14 cellular contexts compared by ENCODE assay signal in genomic region chr2:95062247-95062646, GRCh38. TPM values are rescaled to one million over a fixed set of nuclear protein-coding genes. Genes with fewer than 3 reads are reported as not detected.
DNase-seq lines count a peak whose midpoint lies in the region; ATAC-seq and TF ChIP-seq lines count a peak whose summit lies in the region.
"Had no signal": no experiment of that assay in that cellular context is flagged by ENCODE, and none has a peak within 500 bp of the region (broad histone marks: within the 10 kb centered on the region; RNA-seq: fewer than 3 reads in every experiment).

No MANE protein-coding gene starts in this region.

- DNase-seq in CD4-positive, alpha-beta memory T cell, result no peak
- DNase-seq in activated naive CD8-positive, alpha-beta T cell treated with anti-CD3 and anti-CD28 coated beads, Interleukin-2, amount 10 ng/mL, durations not matched to agents 7 days and 5 days, result no peak
- DNase-seq: amygdala, left cardiac atrium, T-helper 9 cell had no signal

- POLR2A ChIA-PET in CD4-positive, alpha-beta memory T cell (lab: Charles Lee; ENCODE audit: partially characterized antibody), result interaction anchor here (0.5 to 17.6 kb wide), 11 partner anchors 8 to 103 kb away, joined by 3 to 225 read pairs (median 4); partner anchors contain the start of genes MAL and MRPS5
- POLR2A ChIA-PET in activated naive CD8-positive, alpha-beta T cell treated with anti-CD3 and anti-CD28 coated beads, Interleukin-2, amount 10 ng/mL, durations not matched to agents 7 days and 5 days (lab: Charles Lee), result interaction anchor here (0.7 to 9.3 kb wide), 8 partner anchors 9 to 40 kb away, joined by 3 to 124 read pairs (median 6); partner anchors contain the start of gene MAL

- H3K27me3 ChIP-seq in CD4-positive, alpha-beta memory T cell (ENCODE audit: insufficient read depth, low read length), result no peaks in the 10 kb centered on the region
- H3K27me3 ChIP-seq: upper lobe of left lung had no signal

- H3K4me1 Mint-ChIP-seq in CD4-positive, alpha-beta memory T cell, result peaks cover 17 to 37% (median 29%) of the 10 kb centered on the region in 4 donors
- peaks cover 30% of the 10 kb centered on the region for H3K4me1 Mint-ChIP-seq in activated naive CD8-positive, alpha-beta T cell treated with anti-CD3 and anti-CD28 coated beads, Interleukin-2, amount 10 ng/mL, durations not matched to agents 7 days and 5 days
- peaks cover 40% of the 10 kb centered on the region for H3K4me1 Mint-ChIP-seq in nephron

- intact Hi-C loops in CD4-positive, alpha-beta memory T cell (cut with micrococcal nuclease), result loop anchor here (2.0 kb wide), 1 partner anchor 15 kb away; no protein-coding TSS in a partner anchor

- TF ChIP-seq CTCF in nephron (IDR thresholded peaks at IDR 0.05; ENCODE audit: unreplicated experiment in 3 of 3), result no peak

- CTCF ChIA-PET in CD4-positive, alpha-beta memory T cell (lab: Charles Lee; ENCODE audit: partially characterized antibody), result interaction anchor here (1.3 to 9.8 kb wide), 7 partner anchors 9 to 76 kb away, joined by 3 to 153 read pairs (median 8); partner anchors contain the start of gene MAL

- H3K4me3 Mint-ChIP-seq in CD4-positive, alpha-beta memory T cell, result peak overlapping the region in 7 of 8 donors; percentile 37 to 79 (median 65)
- H3K4me3 Mint-ChIP-seq in activated naive CD8-positive, alpha-beta T cell treated with anti-CD3 and anti-CD28 coated beads, Interleukin-2, amount 10 ng/mL, durations not matched to agents 7 days and 5 days, result peak overlapping the region; percentile 45
- H3K4me3 Mint-ChIP-seq in nephron, result no peak overlapping the region
- H3K4me3 Mint-ChIP-seq: dendritic cell treated with granulocyte-macrophage colony-stimulating factor and Interleukin-4, amounts not matched to agents 40 ng/mL and 50 ng/mL, for 4 days had no signal

- no peaks in the 10 kb centered on the region for H3K9me3 Mint-ChIP-seq in CD4-positive, alpha-beta memory T cell
- H3K9me3 Mint-ChIP-seq in activated naive CD8-positive, alpha-beta T cell treated with anti-CD3 and anti-CD28 coated beads, Interleukin-2, amount 10 ng/mL, durations not matched to agents 7 days and 5 days, result no peaks in the 10 kb centered on the region
- no peaks in the 10 kb centered on the region for H3K9me3 Mint-ChIP-seq in nephron
- H3K9me3 Mint-ChIP-seq: dendritic cell treated with granulocyte-macrophage colony-stimulating factor and Interleukin-4, amounts not matched to agents 40 ng/mL and 50 ng/mL, for 4 days had no signal

- no peaks in the 10 kb centered on the region for H3K36me3 ChIP-seq in CD4-positive, alpha-beta memory T cell (ENCODE audit: insufficient read depth, low read length)
- H3K36me3 ChIP-seq: upper lobe of left lung had no signal

- peak overlapping the region; percentile 14 to 96 (median 83) for H3K27ac Mint-ChIP-seq in CD4-positive, alpha-beta memory T cell
- peak overlapping the region; percentile 86 for H3K27ac Mint-ChIP-seq in activated naive CD8-positive, alpha-beta T cell treated with anti-CD3 and anti-CD28 coated beads, Interleukin-2, amount 10 ng/mL, durations not matched to agents 7 days and 5 days
- peak overlapping the region; percentile 66 to 90 (median 72) for H3K27ac Mint-ChIP-seq in nephron
- H3K27ac Mint-ChIP-seq: dendritic cell treated with granulocyte-macrophage colony-stimulating factor and Interleukin-4, amounts not matched to agents 40 ng/mL and 50 ng/mL, for 4 days had no signal

- H3K27ac ChIP-seq in CD4-positive, alpha-beta memory T cell (ENCODE audit: low read depth, low read length), result peak overlapping the region; percentile 12
- H3K27ac ChIP-seq: upper lobe of left lung had no signal

- H3K9me3 ChIP-seq in CD4-positive, alpha-beta memory T cell (ENCODE audit: control insufficient read depth in 1 of 2, low read length in 2 of 2), result no peaks in the 10 kb centered on the region
- H3K9me3 ChIP-seq: upper lobe of left lung had no signal

- ATAC-seq in GM18511 (IDR thresholded peaks at IDR 0.05; ENCODE audit: unreplicated experiment), result peak; percentile 2
- peak; percentile 2 for ATAC-seq in activated naive CD8-positive, alpha-beta T cell treated with anti-CD3 and anti-CD28 coated beads, Interleukin-2, amount 10 ng/mL, durations not matched to agents 7 days and 5 days (ENCODE audit: low read depth)
- no peak for ATAC-seq in HG02678 (IDR thresholded peaks at IDR 0.05; ENCODE audit: unreplicated experiment)
- no peak for ATAC-seq in GM21423 (IDR thresholded peaks at IDR 0.05; ENCODE audit: unreplicated experiment)
- no peak for ATAC-seq in HG02970 (IDR thresholded peaks at IDR 0.05; ENCODE audit: low FRiP score, unreplicated experiment)
- ATAC-seq: left cardiac atrium had no signal

- no peak overlapping the region for H3K4me3 ChIP-seq in CD4-positive, alpha-beta memory T cell (ENCODE audit: low read length in 2 of 2)
- H3K4me3 ChIP-seq: upper lobe of left lung had no signal

- no peaks in the 10 kb centered on the region for H3K36me3 Mint-ChIP-seq in CD4-positive, alpha-beta memory T cell
- H3K36me3 Mint-ChIP-seq in activated naive CD8-positive, alpha-beta T cell treated with anti-CD3 and anti-CD28 coated beads, Interleukin-2, amount 10 ng/mL, durations not matched to agents 7 days and 5 days, result no peaks in the 10 kb centered on the region
- no peaks in the 10 kb centered on the region for H3K36me3 Mint-ChIP-seq in nephron (ENCODE audit: low read depth)

- H3K27me3 Mint-ChIP-seq in CD4-positive, alpha-beta memory T cell, result no peaks in the 10 kb centered on the region
- no peaks in the 10 kb centered on the region for H3K27me3 Mint-ChIP-seq in activated naive CD8-positive, alpha-beta T cell treated with anti-CD3 and anti-CD28 coated beads, Interleukin-2, amount 10 ng/mL, durations not matched to agents 7 days and 5 days
- H3K27me3 Mint-ChIP-seq in nephron (ENCODE audit: low read depth), result no peaks in the 10 kb centered on the region
- H3K27me3 Mint-ChIP-seq: dendritic cell treated with granulocyte-macrophage colony-stimulating factor and Interleukin-4, amounts not matched to agents 40 ng/mL and 50 ng/mL, for 4 days had no signal

- peaks cover 30% of the 10 kb centered on the region for H3K4me1 ChIP-seq in CD4-positive, alpha-beta memory T cell (ENCODE audit: insufficient read depth, low read length)
- H3K4me1 ChIP-seq: upper lobe of left lung had no signal

RNA-seq across cellular contexts. Expression of gene MAL, which starts 36.7 kb away (rescaled TPM):
- total RNA-seq in CD4-positive, alpha-beta memory T cell, result 100 to 1,000 TPM; 108 to 113 TPM
- 100 to 1,000 TPM; 271 to 274 TPM for polyA plus RNA-seq in CD4-positive, alpha-beta memory T cell
- 100 to 1,000 TPM; 174 to 184 TPM for total RNA-seq in activated naive CD8-positive, alpha-beta T cell treated with anti-CD3 and anti-CD28 coated beads, Interleukin-2, amount 10 ng/mL, durations not matched to agents 7 days and 5 days
- total RNA-seq: fibroblast of lung, pulmonary artery endothelial cell had no signal
- polyA plus RNA-seq: fibroblast of lung had no signal

RNA-seq across cellular contexts. Expression of gene MRPS5, which starts 59.4 kb away (rescaled TPM):
- total RNA-seq in CD4-positive, alpha-beta memory T cell, result 10 to 100 TPM; 66.0 to 70.6 TPM
- 10 to 100 TPM; 43.4 to 51.1 TPM for polyA plus RNA-seq in CD4-positive, alpha-beta memory T cell
- 10 to 100 TPM; 75.2 to 79.3 TPM for total RNA-seq in activated naive CD8-positive, alpha-beta T cell treated with anti-CD3 and anti-CD28 coated beads, Interleukin-2, amount 10 ng/mL, durations not matched to agents 7 days and 5 days

Comparison
In these comparisons a context has a peak if more than half of its experiments do, and no peak if none do; other contexts are left out.
1. H3K4me3 Mint-ChIP-seq: peak in CD4-positive, alpha-beta memory T cell (7 of 8) and activated naive CD8-positive, alpha-beta T cell treated with anti-CD3 and anti-CD28 coated beads, Interleukin-2, amount 10 ng/mL, durations not matched to agents 7 days and 5 days (single experiment); none in nephron (0 of 3).
2. ATAC-seq: peak in GM18511 (single experiment) and activated naive CD8-positive, alpha-beta T cell treated with anti-CD3 and anti-CD28 coated beads, Interleukin-2, amount 10 ng/mL, durations not matched to agents 7 days and 5 days (single experiment); none in HG02678 (single experiment), GM21423 (single experiment) and HG02970 (single experiment).
3. Peak in every context shown above with its lines, with median percentiles within 50 percentile points of each other: H3K27ac Mint-ChIP-seq.